Comparison of ENCODE assay signal across 8 cellular contexts in the genomic region with DNA sequence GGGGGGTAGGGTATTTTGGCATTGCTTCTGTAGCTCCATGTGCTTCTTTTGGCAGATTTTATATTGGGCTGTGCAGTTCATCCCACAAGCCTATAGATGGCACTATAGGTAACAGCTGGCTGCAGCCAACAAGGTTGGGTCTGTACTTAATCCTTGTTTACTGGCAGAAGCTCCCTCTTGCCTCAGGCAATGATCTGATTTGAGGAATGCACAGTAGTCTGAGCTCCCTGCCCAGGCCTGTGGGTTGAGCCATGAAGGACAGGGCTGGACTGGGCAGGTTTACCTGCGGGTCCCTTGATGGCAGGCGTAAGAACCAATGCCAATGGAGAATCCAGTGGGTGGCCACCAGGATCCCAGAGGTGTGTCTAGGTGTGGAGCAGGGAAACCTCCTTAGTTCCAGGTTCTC. TPM values are rescaled to one million over a fixed set of nuclear protein-coding genes. Genes with fewer than 3 reads are reported as not detected.
DNase-seq lines count a peak whose midpoint lies in the region; ATAC-seq and TF ChIP-seq lines count a peak whose summit lies in the region.

No MANE protein-coding gene starts in this region.

- H3K27me3 ChIP-seq in mesendoderm (ENCODE audit: insufficient read depth, low read length, poor library complexity) = no peaks in the 10 kb centered on the region

- H3K18ac ChIP-seq in mesendoderm (ENCODE audit: low read length) = no peak overlapping the region

- H2BK120ac ChIP-seq in mesendoderm (ENCODE audit: low read depth, low read length) = no peak overlapping the region

- peak; percentile 47 for ATAC-seq in HG02623 (IDR thresholded peaks at IDR 0.05; ENCODE audit: unreplicated experiment)
- no peak for ATAC-seq in GM18520 (IDR thresholded peaks at IDR 0.05; ENCODE audit: unreplicated experiment)

- no peaks in the 10 kb centered on the region for H3K4me1 ChIP-seq in OCI-LY7 (ENCODE audit: insufficient read depth, low read length, poor library complexity, severe bottlenecking)
- no peaks in the 10 kb centered on the region for H3K4me1 ChIP-seq in mesendoderm (ENCODE audit: control insufficient read depth, low read depth, low read length)

- H3K79me1 ChIP-seq in mesendoderm (ENCODE audit: low read length) = no peaks in the 10 kb centered on the region

- no peaks in the 10 kb centered on the region for H4K20me1 ChIP-seq in OCI-LY7 (ENCODE audit: insufficient read depth, low read length)

- H4K5ac ChIP-seq in mesendoderm (ENCODE audit: low read length) = no peak overlapping the region

- H4K8ac ChIP-seq in mesendoderm (ENCODE audit: low read depth, low read length) = no peak overlapping the region

- H3K56ac ChIP-seq in mesendoderm (ENCODE audit: low read length) = no peak overlapping the region

- H2AFZ ChIP-seq in OCI-LY7 (ENCODE audit: low read length) = no peak overlapping the region

- no TSS peak for BruUV-seq in OCI-LY7 (replicated peaks; lab: Mats Ljungman, UMichigan)

- POLR2A ChIA-PET in OCI-LY7 (lab: Charles Lee) = interaction anchor here (0.6 kb wide), 1 partner anchor 59 kb away, joined by 4 read pairs; no protein-coding TSS in a partner anchor

- H3K4ac ChIP-seq in mesendoderm (ENCODE audit: low read depth, low read length) = no peak overlapping the region

- peak; percentile 0 for DNase-seq in activated T-cell treated with anti-CD3 and anti-CD28 coated beads for 48 hours (ENCODE audit: low read depth)
- no peak for DNase-seq in activated T-cell treated with anti-CD3 and anti-CD28 coated beads for 4 hours
- DNase-seq in OCI-LY7 (ENCODE audit: low spot score) = peak; percentile 47
- DNase-seq in cerebellar cortex (ENCODE audit: low spot score) = peak; percentile 9
- DNase-seq in mesendoderm = peak; percentile 58
- no peak for DNase-seq in NCI-H187 (lab: John Stamatoyannopoulos, UW)

- no peak overlapping the region for H2AK5ac ChIP-seq in mesendoderm (ENCODE audit: low read length)

- intact Hi-C loops in OCI-LY7 (cut with micrococcal nuclease; ENCODE audit: unreplicated experiment) = no loop called here

- H3K4me3 ChIP-seq in OCI-LY7 (ENCODE audit: low read depth, low read length, poor library complexity, severe bottlenecking) = no peak overlapping the region
- no peak overlapping the region for H3K4me3 ChIP-seq in mesendoderm (ENCODE audit: low read length)

- H3K79me2 ChIP-seq in OCI-LY7 (ENCODE audit: insufficient read depth, low read depth, low read length) (no peaks in the 10 kb centered on the region), mesendoderm (ENCODE audit: control insufficient read depth, insufficient read depth, low read length) (no peaks in the 10 kb centered on the region)

- no peak overlapping the region for H3K27ac ChIP-seq in OCI-LY7 (ENCODE audit: low read depth, low read length, poor library complexity, severe bottlenecking)
- no peak overlapping the region for H3K27ac ChIP-seq in mesendoderm (ENCODE audit: low read depth, low read length)

- H2BK15ac ChIP-seq in mesendoderm (replicated peaks; ENCODE audit: low read depth) = no peak overlapping the region

- no CpG with 5 or more reads among the region's 2 CpGs for WGBS in mesendoderm (ENCODE audit: extremely low coverage, insufficient coverage, low lambda C conversion rate)

- no peaks in the 10 kb centered on the region for H3K9me2 ChIP-seq in OCI-LY7 (ENCODE audit: insufficient read depth, low read length)

- CTCF ChIA-PET in OCI-LY7 (lab: Charles Lee; ENCODE audit: unreplicated experiment) = no interaction called here

- H3K36me3 ChIP-seq in OCI-LY7 (ENCODE audit: insufficient read depth, low read length) (no peaks in the 10 kb centered on the region), mesendoderm (ENCODE audit: control insufficient read depth, insufficient read depth, low read length) (no peaks in the 10 kb centered on the region)

- H3K9ac ChIP-seq in mesendoderm (ENCODE audit: low read length) = no peak overlapping the region

- H2BK5ac ChIP-seq in mesendoderm (ENCODE audit: low read length) = no peak overlapping the region

- H3K23ac ChIP-seq in mesendoderm (ENCODE audit: low read length) = no peak overlapping the region

- peak; percentile 89 for TF ChIP-seq CTCF in OCI-LY7 (conservative IDR thresholded peaks at IDR 0.05; ENCODE audit: low read length)

- no peaks in the 10 kb centered on the region for H3K9me3 ChIP-seq in OCI-LY7 (ENCODE audit: low read length)

- H3K4me2 ChIP-seq in OCI-LY7 (ENCODE audit: low read length) = no peak overlapping the region
- H3K4me2 ChIP-seq in mesendoderm (ENCODE audit: low read length) = no peak overlapping the region

RNA-seq across cellular contexts. Expression of gene OR1J2, which starts 11.7 kb away (rescaled TPM):
- total RNA-seq in OCI-LY7 (2014; rRNA removed; shearing (Covaris generic)) = not detected in 2 replicates
- total RNA-seq in OCI-LY7 (2022) = not detected in 2 replicates
- polyA plus RNA-seq in mesendoderm (2013, experiment 1 of 2) = not detected
- polyA plus RNA-seq in mesendoderm (2013, experiment 2 of 2) = not detected

RNA-seq across cellular contexts. Expression of gene OR1J4, which starts 20.1 kb away (rescaled TPM):
- not detected in 2 replicates for total RNA-seq in OCI-LY7 (2014; rRNA removed; shearing (Covaris generic))
- total RNA-seq in OCI-LY7 (2022) = not detected in 2 replicates
- not detected for polyA plus RNA-seq in mesendoderm (2013, experiment 1 of 2)
- not detected for polyA plus RNA-seq in mesendoderm (2013, experiment 2 of 2)

RNA-seq across cellular contexts. Expression of gene OR1J1, which starts 21.2 kb away (rescaled TPM):
- not detected in 2 replicates for total RNA-seq in OCI-LY7 (2014; rRNA removed; shearing (Covaris generic))
- total RNA-seq in OCI-LY7 (2022) = not detected in 2 replicates
- polyA plus RNA-seq in mesendoderm (2013, experiment 1 of 2) = not detected
- not detected for polyA plus RNA-seq in mesendoderm (2013, experiment 2 of 2)

RNA-seq across cellular contexts. Expression of gene OR1N1, which starts 28.2 kb away (rescaled TPM):
- total RNA-seq in OCI-LY7 (2014; rRNA removed; shearing (Covaris generic)) = not detected in 2 replicates
- not detected in 2 replicates for total RNA-seq in OCI-LY7 (2022)
- polyA plus RNA-seq in mesendoderm (2013, experiment 1 of 2) = not detected
- polyA plus RNA-seq in mesendoderm (2013, experiment 2 of 2) = not detected

RNA-seq across cellular contexts. Expression of gene OR1N2, which starts 54.0 kb away (rescaled TPM):
- not detected in 2 replicates for total RNA-seq in OCI-LY7 (2014; rRNA removed; shearing (Covaris generic))
- not detected in 2 replicates for total RNA-seq in OCI-LY7 (2022)
- polyA plus RNA-seq in mesendoderm (2013, experiment 1 of 2) = not detected
- not detected for polyA plus RNA-seq in mesendoderm (2013, experiment 2 of 2)

Comparison
In these comparisons a context has a peak if more than half of its experiments do, and no peak if none do; other contexts are left out.
1. DNase-seq: peak in activated T-cell treated with anti-CD3 and anti-CD28 coated beads for 48 hours (single experiment), OCI-LY7 (single experiment), cerebellar cortex (single experiment) and mesendoderm (single experiment); none in activated T-cell treated with anti-CD3 and anti-CD28 coated beads for 4 hours (single experiment) and NCI-H187 (0 of 2).